In genomic region chr13:43686557-43686956, GRCh38 we compare ENCODE assay signal across 1 cellular context.
TF ChIP-seq lines count a peak whose summit lies in the region.

No MANE protein-coding gene starts in this region.

TF ChIP-seq in SK-N-SH treated with all-trans-retinoic acid at 6 μM for 48 hours, 23 proteins besides CTCF, POLR2A, EP300 and RAD21 (continued from another document):
- no peak for TF ChIP-seq TCF4 (CRISPR knock-in tag; IDR thresholded peaks at IDR 0.05; ENCODE audit: borderline replicate concordance)
- TF ChIP-seq ARNTL (CRISPR knock-in tag; IDR thresholded peaks at IDR 0.05; ENCODE audit: borderline replicate concordance, low read depth), result no peak
- TF ChIP-seq CREB5 (CRISPR knock-in tag; IDR thresholded peaks at IDR 0.05; ENCODE audit: low read depth), result peak; percentile 94
- no peak for TF ChIP-seq GLIS3 (CRISPR knock-in tag; IDR thresholded peaks at IDR 0.05)
- TF ChIP-seq OSR1 (CRISPR knock-in tag; IDR thresholded peaks at IDR 0.05), result no peak
- no peak for TF ChIP-seq ZNF8 (CRISPR knock-in tag; IDR thresholded peaks at IDR 0.05)
- no peak for TF ChIP-seq TOX (CRISPR knock-in tag; IDR thresholded peaks at IDR 0.05; ENCODE audit: borderline replicate concordance)
TF ChIP-seq in SK-N-SH treated with all-trans-retinoic acid at 6 μM for 48 hours: peak in this region for 6.
